ENCODE assay signal across 9 cellular contexts in the genomic region with DNA sequence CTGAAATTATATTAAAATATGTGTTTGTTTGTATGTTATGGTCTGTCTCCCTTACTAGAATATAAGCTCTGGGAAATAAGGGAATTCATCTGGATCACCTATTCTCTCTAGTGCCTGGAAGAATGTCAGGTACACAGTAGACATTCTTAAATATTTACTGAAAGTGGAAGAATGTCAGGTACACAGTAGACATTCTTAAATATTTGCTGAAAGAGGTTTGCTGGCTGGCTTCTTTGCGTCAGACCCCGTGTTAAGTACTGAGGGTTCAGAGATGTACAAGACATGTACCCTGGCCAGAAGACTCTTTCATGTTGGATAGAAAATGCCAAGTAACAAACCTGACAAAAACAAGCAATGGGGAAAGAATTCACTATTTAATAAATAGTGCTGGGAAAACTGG.
"Had no signal": no experiment of that assay in that cellular context is flagged by ENCODE, and none has a peak within 500 bp of the region (broad histone marks: within the 10 kb centered on the region; RNA-seq: fewer than 3 reads in every experiment).

No MANE protein-coding gene starts in this region.

- H3K4me3 ChIP-seq: GM23248, GM23338, HAP-1 had no signal

- ATAC-seq: GM23338, HCT116 had no signal

- H3K4me1 ChIP-seq: HAP-1 had no signal

- H3K36me3 ChIP-seq: HAP-1 had no signal

- H3K9me3 ChIP-seq: HAP-1 had no signal

- DNase-seq: GM23248, GOT3, H7, H9, HCEC 1CT, HFFc6 had no signal

- H3K27ac ChIP-seq: GM23248 had no signal
